12 cellular contexts compared by ENCODE assay signal in genomic region chr7:40833541-40834234, GRCh38.
DNase-seq lines count a peak whose midpoint lies in the region; ATAC-seq, FAIRE-seq and TF ChIP-seq lines count a peak whose summit lies in the region.
"Had no signal": no experiment of that assay in that cellular context is flagged by ENCODE, and none has a peak within 500 bp of the region (broad histone marks: within the 10 kb centered on the region; RNA-seq: fewer than 3 reads in every experiment).

No MANE protein-coding gene starts in this region.

- FAIRE-seq in islet of Langerhans (lab: Jason Lieb, UNC), result peak; percentile 49

- intact Hi-C loops in Right ventricle myocardium superior (cut with DNase I), result no loop called here

- ATAC-seq in GM21381 (IDR thresholded peaks at IDR 0.05; ENCODE audit: unreplicated experiment) (no peak), Right ventricle myocardium superior (ENCODE audit: poor library complexity) (no peak)
- ATAC-seq: CD8-positive, alpha-beta T cell had no signal

- peak; percentile 33 for TF ChIP-seq CTCF in AG09319 (IDR thresholded peaks at IDR 0.05; ENCODE audit: low read depth, low read length)

- DNase-seq in AG09319 (ENCODE audit: extremely low read depth, low read depth) (no peak), Kasumi-1 (lab: John Stamatoyannopoulos, UW) (peak; percentile 38 to 40), amniotic epithelial cell (ENCODE audit: low read depth) (peak; percentile 15), substantia nigra (lab: John Stamatoyannopoulos, UW) (no peak), Right ventricle myocardium superior (no peak)
- DNase-seq in stimulated activated CD4-positive, alpha-beta T cell treated with anti-CD3 and anti-CD28 coated beads, Interleukin-4, amount 100 ng/mL, for 24 hours, result no peak
- DNase-seq: CD8-positive, alpha-beta T cell; effector memory CD4-positive, alpha-beta T cell; NCI-H1930; transverse colon had no signal

- no peak overlapping the region for H3K27ac ChIP-seq in substantia nigra (ENCODE audit: low read depth, low read length, poor library complexity, severe bottlenecking)
- H3K27ac ChIP-seq: transverse colon had no signal

Comparison
In these comparisons a context has a peak if more than half of its experiments do, and no peak if none do; other contexts are left out.
1. DNase-seq: peak in Kasumi-1 (2 of 2) and amniotic epithelial cell (single experiment); none in AG09319 (single experiment), stimulated activated CD4-positive, alpha-beta T cell treated with anti-CD3 and anti-CD28 coated beads, Interleukin-4, amount 100 ng/mL, for 24 hours (single experiment), substantia nigra (0 of 49) and Right ventricle myocardium superior (single experiment).